ENCODE assay signal across 28 cellular contexts in genomic region chr4:73419106-73420038, GRCh38. TPM values are rescaled to one million over a fixed set of nuclear protein-coding genes. Genes with fewer than 3 reads are reported as not detected.
DNase-seq lines count a peak whose midpoint lies in the region; ATAC-seq and TF ChIP-seq lines count a peak whose summit lies in the region.
"Had no signal": no experiment of that assay in that cellular context is flagged by ENCODE, and none has a peak within 500 bp of the region (broad histone marks: within the 10 kb centered on the region; RNA-seq: fewer than 3 reads in every experiment).

No MANE protein-coding gene starts in this region.

- peaks cover 0 to 69% (median 34%) of the 10 kb centered on the region in 4 donors for H3K36me3 ChIP-seq in right lobe of liver
- H3K36me3 ChIP-seq: BLaER1 treated with 17β-estradiol and CSF1 and Interleukin-3, amounts not matched to agents 10 nM and 100 nM; SJCRH30 had no signal

- peak; percentile 27 for TF ChIP-seq POLR2A in right lobe of liver (IDR thresholded peaks at IDR 0.05)

- no peak overlapping the region for H3K4me3 ChIP-seq in right lobe of liver
- H3K4me3 ChIP-seq: A549; BLaER1 treated with 17β-estradiol and CSF1 and Interleukin-3, amounts not matched to agents 10 nM and 100 nM; PC-9; SJCRH30 had no signal

- no peak overlapping the region for H3K4me3 Mint-ChIP-seq in effector memory CD8-positive, alpha-beta T cell
- H3K4me3 Mint-ChIP-seq: CD4-positive, alpha-beta memory T cell; IgD-negative memory B cell had no signal

- 36% methylated on average over 7 of the region's 7 CpGs for WGBS in right lobe of liver (ENCODE audit: insufficient coverage, low coverage, low lambda C conversion rate, missing lambda C conversion rate)

- intact Hi-C loops in right lobe of liver (cut with DNase I): no loop called here

- no peaks in the 10 kb centered on the region for H3K27me3 Mint-ChIP-seq in effector memory CD8-positive, alpha-beta T cell

- no peaks in the 10 kb centered on the region for H3K9me3 ChIP-seq in right lobe of liver
- H3K9me3 ChIP-seq: A549; BLaER1 treated with 17β-estradiol and CSF1 and Interleukin-3, amounts not matched to agents 10 nM and 100 nM; SJCRH30 had no signal

- no peak overlapping the region for H3K27ac ChIP-seq in right lobe of liver
- H3K27ac ChIP-seq: A549; BLaER1 treated with 17β-estradiol and CSF1 and Interleukin-3, amounts not matched to agents 10 nM and 100 nM; KMS-11; PC-9; SJCRH30 had no signal

- no peak overlapping the region for H3K27ac Mint-ChIP-seq in effector memory CD8-positive, alpha-beta T cell
- H3K27ac Mint-ChIP-seq: CD4-positive, alpha-beta memory T cell; IgD-negative memory B cell had no signal

- DNase-seq in NCI-H526 (lab: John Stamatoyannopoulos, UW) (peak; percentile 50 to 71), foreskin melanocyte (peak; percentile 6), right lobe of liver (no peak), superior temporal gyrus (ENCODE audit: extremely low spot score) (peak; percentile 37), NCI-H187 (lab: John Stamatoyannopoulos, UW) (no peak)
- no peak for DNase-seq in effector memory CD8-positive, alpha-beta T cell
- DNase-seq: AML-193; CD4-positive, alpha-beta memory T cell; COR-L47; DMS53; GOT3; HCEC 1CT; MM.1S; NCI-H1694; NCI-H2081; NCI-H446; NCI-H524 treated with DMSO at 0.1 percent for 48 hours; PC-9; SJCRH30 had no signal

- no peaks in the 10 kb centered on the region for H3K36me3 Mint-ChIP-seq in effector memory CD8-positive, alpha-beta T cell (ENCODE audit: insufficient read depth)
- H3K36me3 Mint-ChIP-seq: CD4-positive, alpha-beta memory T cell; IgD-negative memory B cell had no signal

- H3K4me1 ChIP-seq in right lobe of liver: no peaks in the 10 kb centered on the region
- H3K4me1 ChIP-seq: A549; BLaER1 treated with 17β-estradiol and CSF1 and Interleukin-3, amounts not matched to agents 10 nM and 100 nM had no signal

- ATAC-seq in right lobe of liver (no peak), GM18511 (IDR thresholded peaks at IDR 0.05; ENCODE audit: unreplicated experiment) (no peak)
- no peak for ATAC-seq in effector memory CD8-positive, alpha-beta T cell (replicated peaks)
- ATAC-seq: A549, Right ventricle myocardium inferior had no signal

- no peaks in the 10 kb centered on the region for H3K4me1 Mint-ChIP-seq in effector memory CD8-positive, alpha-beta T cell (ENCODE audit: low read depth in 2 of 2)
- H3K4me1 Mint-ChIP-seq: CD4-positive, alpha-beta memory T cell; IgD-negative memory B cell had no signal

- no peaks in the 10 kb centered on the region for H3K27me3 ChIP-seq in right lobe of liver
- H3K27me3 ChIP-seq: BLaER1 treated with 17β-estradiol and CSF1 and Interleukin-3, amounts not matched to agents 10 nM and 100 nM; SJCRH30 had no signal

- H3K9me3 Mint-ChIP-seq in effector memory CD8-positive, alpha-beta T cell: no peaks in the 10 kb centered on the region
- H3K9me3 Mint-ChIP-seq: CD4-positive, alpha-beta memory T cell had no signal

- no peak for TF ChIP-seq CTCF in right lobe of liver (IDR thresholded peaks at IDR 0.05)

RNA-seq across cellular contexts. Expression of gene ALB, which starts 15.3 kb away (rescaled TPM):
- over 10,000 TPM; 46,361 to 117,834 (median 75,397) TPM for total RNA-seq in right lobe of liver
- total RNA-seq: CD4-positive, alpha-beta memory T cell; Daoy; G401; PC-9; Right ventricle myocardium inferior; RPMI7951; SJCRH30 had no signal

RNA-seq across cellular contexts. Expression of gene AFP, which starts 16.6 kb away (rescaled TPM):
- total RNA-seq in right lobe of liver: 1 to 10 TPM in 4 of 6 experiments, under 1 TPM in 1, not detected in 1; 0.78 to 3.8 (median 3.4) TPM
- total RNA-seq: CD4-positive, alpha-beta memory T cell; G401; Right ventricle myocardium inferior had no signal

Comparison
In these comparisons a context has a peak if more than half of its experiments do, and no peak if none do; other contexts are left out.
1. DNase-seq: peak in NCI-H526 (2 of 2), foreskin melanocyte (single experiment) and superior temporal gyrus (single experiment); none in right lobe of liver (0 of 3), NCI-H187 (0 of 2) and effector memory CD8-positive, alpha-beta T cell (0 of 3).